ENCODE assay signal across 8 cellular contexts in the genomic region with DNA sequence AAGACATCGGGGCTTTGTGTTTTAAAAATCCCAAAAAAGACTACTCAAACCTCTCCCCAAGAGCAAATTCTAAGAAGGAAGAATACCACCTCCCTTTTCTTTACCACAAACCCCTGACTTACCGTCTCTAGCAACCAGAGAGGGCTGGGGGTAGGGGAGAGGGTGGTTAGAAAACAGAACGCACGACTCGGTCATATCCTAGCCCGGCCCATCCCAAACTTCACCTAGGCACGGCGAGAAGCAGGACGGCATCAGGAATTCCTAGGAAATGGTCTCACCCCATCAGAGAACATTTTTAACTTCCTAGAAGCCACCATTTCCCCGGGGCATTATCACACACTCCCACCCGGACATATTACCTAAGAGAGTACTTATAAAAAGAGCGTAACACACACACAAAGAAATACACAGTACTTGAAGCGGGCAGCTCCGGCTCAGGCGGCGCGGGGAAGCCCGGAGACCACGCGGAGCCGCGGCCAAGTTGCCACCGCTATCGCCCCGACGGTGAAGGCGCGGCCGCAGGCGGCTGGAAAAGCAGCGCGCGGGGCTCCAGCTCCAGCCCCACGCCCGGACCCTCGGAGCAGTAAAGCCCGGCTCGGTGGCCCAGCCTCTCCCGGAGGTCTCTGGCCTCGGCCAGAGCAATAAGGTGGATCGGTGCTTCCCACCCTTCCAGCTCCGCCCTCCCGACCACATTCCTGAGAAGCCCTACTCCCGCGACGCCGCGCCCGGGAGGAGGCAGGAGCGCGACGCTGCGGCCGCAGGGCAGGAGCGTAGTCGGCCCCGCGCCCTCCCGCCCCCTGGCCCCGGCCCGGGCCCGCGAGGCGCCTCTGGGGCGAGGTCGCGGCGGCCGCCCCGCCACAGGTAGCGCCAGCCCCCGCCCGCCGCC. TPM values are rescaled to one million over a fixed set of nuclear protein-coding genes. Genes with fewer than 3 reads are reported as not detected.
DNase-seq lines count a peak whose midpoint lies in the region; ATAC-seq and TF ChIP-seq lines count a peak whose summit lies in the region.

No MANE protein-coding gene starts in this region.

- peaks cover 8% of the 10 kb centered on the region for H3K9me1 ChIP-seq in IMR-90 (ENCODE audit: insufficient read depth, low read length)

- peaks cover 3 to 49% of the 10 kb centered on the region in 2 experiments; a peak in 3 of 4 replicates for H3K79me1 ChIP-seq in IMR-90 (ENCODE audit: low read depth in 1 of 2, low read length in 2 of 2)

- H2BK20ac ChIP-seq in IMR-90 (ENCODE audit: low read depth, low read length): peak overlapping the region; percentile 42; the same call in 1 of the 2 replicates

- TF ChIP-seq RAD21 in IMR-90 (IDR thresholded peaks at IDR 0.05; ENCODE audit: low read length): peak; percentile 24; the same call in 1 of the 2 replicates

- DNase-seq in GM06990 (ENCODE audit: extremely low read depth, insufficient read length): peak; percentile 66
- DNase-seq in IMR-90: peak; percentile 54
- DNase-seq in cerebellum (ENCODE audit: low spot score): peak; percentile 38
- DNase-seq in left lung: peak; percentile 52 to 88
- DNase-seq in stimulated activated CD8-positive, alpha-beta memory T cell treated with anti-CD3 and anti-CD28 coated beads, Interleukin-15, amount 100 ng/mL, for 24 hours (ENCODE audit: low read depth): peak; percentile 6
- no peak for DNase-seq in NCI-H128 (lab: John Stamatoyannopoulos, UW; ENCODE audit: unreplicated experiment)

- H3K4me1 ChIP-seq in IMR-90 (ENCODE audit: control insufficient read depth, insufficient read depth, low read length): peaks cover 3% of the 10 kb centered on the region; the same call in 1 of the 2 replicates
- peaks cover 7 to 12% of the 10 kb centered on the region in 2 donors for H3K4me1 ChIP-seq in left lung

- CTCF ChIA-PET in IMR-90 (lab: Yijun Ruan, JAX): interaction anchor here (0.6 to 1.2 kb wide), 4 partner anchors 11 to 102 kb away, joined by 3 to 4 read pairs (median 4); no protein-coding TSS in a partner anchor

- 0% methylated on average over 12 of the region's 74 CpGs; no CpG with 5 or more reads in 1 of the 2 experiments for WGBS in IMR-90 (ENCODE audit: extremely low coverage in 2 of 2, insufficient read length in 1 of 2), 2 experiments

- peak overlapping the region; percentile 24 for H3K18ac ChIP-seq in IMR-90 (ENCODE audit: low read depth, low read length)

- peak overlapping the region; percentile 18 to 24; a peak in 1 of 4 replicates for H4K8ac ChIP-seq in IMR-90 (ENCODE audit: low read depth in 2 of 2, low read length in 2 of 2)

- peak overlapping the region; percentile 62 for H2BK120ac ChIP-seq in IMR-90 (ENCODE audit: low read depth, low read length)

- peak overlapping the region; percentile 88 for H3K4ac ChIP-seq in IMR-90 (ENCODE audit: low read depth, low read length)

- BruUV-seq in IMR-90 (replicated peaks; lab: Mats Ljungman, UMichigan): no TSS peak

- H2AK5ac ChIP-seq in IMR-90 (ENCODE audit: low read depth, low read length): peak overlapping the region; percentile 56

- TF ChIP-seq CTCF in GM06990 (IDR thresholded peaks at IDR 0.05; ENCODE audit: insufficient read depth, low read length, poor library complexity, severe bottlenecking): no peak
- TF ChIP-seq CTCF in IMR-90 (conservative IDR thresholded peaks at IDR 0.05; ENCODE audit: low read depth, low read length): no peak
- no peak for TF ChIP-seq CTCF in VCaP (conservative IDR thresholded peaks at IDR 0.05)
- TF ChIP-seq CTCF in left lung (IDR thresholded peaks at IDR 0.05): no peak

- in situ Hi-C loops in IMR-90 (cut with MboI; ENCODE audit: low sequenced_read_pairs): no loop called here

- H3K4me3 ChIP-seq in GM06990 (replicated peaks; ENCODE audit: low read depth, low read length) (peak overlapping the region; percentile 86), IMR-90 (ENCODE audit: insufficient read depth, low read depth, low read length) (peak overlapping the region; percentile 73), left lung (peak overlapping the region; percentile 60 to 61)

- intact Hi-C loops in IMR-90 (cut with micrococcal nuclease) (loop anchor here (2.0 kb wide), 3 partner anchors 57 to 97 kb away; no protein-coding TSS in a partner anchor), left lung (cut with DNase I) (no loop called here)

- no peak for TF ChIP-seq POLR2A in IMR-90 (IDR thresholded peaks at IDR 0.05; ENCODE audit: low read depth, low read length)

- peak overlapping the region; percentile 96 for H3K14ac ChIP-seq in IMR-90 (replicated peaks; ENCODE audit: low read depth, low read length)

- H3K36me3 ChIP-seq in GM06990 (ENCODE audit: control insufficient read depth, insufficient read depth, low read length) (no peaks in the 10 kb centered on the region), IMR-90 (ENCODE audit: control insufficient read depth, insufficient read depth, low read length) (no peaks in the 10 kb centered on the region; the same call in 1 of the 2 replicates), left lung (no peaks in the 10 kb centered on the region)

- H3K9me3 ChIP-seq in IMR-90 (ENCODE audit: control insufficient read depth, insufficient read depth, low read length) (no peaks in the 10 kb centered on the region), left lung (no peaks in the 10 kb centered on the region)

- ATAC-seq in GM21717 (IDR thresholded peaks at IDR 0.05; ENCODE audit: unreplicated experiment): peak; percentile 51
- ATAC-seq in IMR-90 (ENCODE audit: low read depth): peak; percentile 85
- ATAC-seq in left lung: peak; percentile 85

- peak overlapping the region; percentile 87 for H2AFZ ChIP-seq in IMR-90 (replicated peaks; ENCODE audit: low read length, poor library complexity)

- peak overlapping the region; percentile 38; the same call in 2 of the 3 replicates for H2BK15ac ChIP-seq in IMR-90 (ENCODE audit: low read depth, low read length)

- H4K91ac ChIP-seq in IMR-90 (ENCODE audit: insufficient read depth, low read depth, low read length): peak overlapping the region; percentile 19; the same call in 1 of the 2 replicates

- peak overlapping the region; percentile 90 for H2AK9ac ChIP-seq in IMR-90 (replicated peaks; ENCODE audit: low read depth, low read length, poor library complexity)

- POLR2A ChIA-PET in IMR-90 (lab: Charles Lee; ENCODE audit: unreplicated experiment): interaction anchor here (0.6 to 1.1 kb wide), 3 partner anchors 12 to 64 kb away, joined by 3 to 5 read pairs (median 3); no protein-coding TSS in a partner anchor

- H3K4me2 ChIP-seq in IMR-90 (ENCODE audit: low read depth, low read length): peak overlapping the region; percentile 88

- peak overlapping the region; percentile 94 for H3K23ac ChIP-seq in IMR-90 (ENCODE audit: low read depth, low read length)

- H3K27ac ChIP-seq in IMR-90 (ENCODE audit: insufficient read depth, low read length): peak overlapping the region; percentile 80
- H3K27ac ChIP-seq in VCaP: peak overlapping the region; percentile 85
- H3K27ac ChIP-seq in left lung: peak overlapping the region; percentile 79 to 86

- dilution Hi-C loops in IMR-90 (cut with HindIII; ENCODE audit: low sequenced_read_pairs, unreplicated experiment): no loop called here

- peaks cover 41% of the 10 kb centered on the region for H4K20me1 ChIP-seq in IMR-90 (ENCODE audit: insufficient read depth, low read length)

- H3K27me3 ChIP-seq in GM06990 (replicated peaks; ENCODE audit: control insufficient read depth, insufficient read depth, low read length) (no peaks in the 10 kb centered on the region), IMR-90 (ENCODE audit: control insufficient read depth, insufficient read depth, low read length) (no peaks in the 10 kb centered on the region), left lung (peaks cover 0 to 48% of the 10 kb centered on the region in 2 donors)

- H4K5ac ChIP-seq in IMR-90 (ENCODE audit: low read depth, low read length): no peak overlapping the region

- H3K9ac ChIP-seq in IMR-90 (ENCODE audit: low read depth, low read length): peak overlapping the region; percentile 95

- peak overlapping the region; percentile 81 for H3K56ac ChIP-seq in IMR-90 (ENCODE audit: extremely low read depth, insufficient read depth, low read length)

- H2BK5ac ChIP-seq in IMR-90 (ENCODE audit: low read depth, low read length, poor library complexity, severe bottlenecking): peak overlapping the region; percentile 76

TF ChIP-seq in IMR-90, 13 proteins besides CTCF, POLR2A, EP300 and RAD21:
- TF ChIP-seq MXI1 (IDR thresholded peaks at IDR 0.05; ENCODE audit: borderline replicate concordance, low read depth, low read length) (peak; percentile 74; the same call in 1 of the 2 replicates), CEBPB (IDR thresholded peaks at IDR 0.05; ENCODE audit: low read depth, low read length) (no peak)
TF ChIP-seq in IMR-90: peak in this region for 1.

RNA-seq across cellular contexts. Expression of a gene that starts 0.9 kb away (rescaled TPM):
- total RNA-seq in IMR-90 (2012; rRNA removed) (106 and 155 TPM in 2 replicates), cerebellum (29.8 TPM), left lung (10 to 100 TPM; 44.2 to 51.4 TPM)
- polyA plus RNA-seq in IMR-90 (2012; rRNA removed): 64.8 and 85.5 TPM in 2 replicates
- polyA plus RNA-seq in IMR-90 (2012; cell fraction: cytosol; rRNA removed): 13.2 and 50.0 TPM in 2 replicates
- 20.2 and 33.9 TPM in 2 replicates for polyA plus RNA-seq in IMR-90 (2012; cell fraction: nucleus; rRNA removed; ENCODE audit: low replicate concordance)
